In genomic region chr13:79405831-79406596, GRCh38 we compare ENCODE assay signal across 8 cellular contexts. TPM values are rescaled to one million over a fixed set of nuclear protein-coding genes. Genes with fewer than 3 reads are reported as not detected.
A peak's percentile ranks its signal among the peaks of the same experiment; 100 is the strongest.
DNase-seq lines count a peak whose midpoint lies in the region; ATAC-seq and TF ChIP-seq lines count a peak whose summit lies in the region.

Gene RBM26, minus strand, starts transcription at chr13:79406255. Its CDS starts 481 bp downstream, at chr13:79405774.

- peak within 1 kb of the TSS; percentile 78 to 95 (median 84) for H3K4me3 ChIP-seq in BLaER1 treated with 17β-estradiol and CSF1 and Interleukin-3, amounts not matched to agents 10 nM and 100 nM
- peak within 1 kb of the TSS; percentile 93 to 100 (median 95) for H3K4me3 ChIP-seq in liver (ENCODE audit: low read depth in 1 of 3, low read length in 3 of 3)

- H4K20me1 ChIP-seq in BLaER1 treated with 17β-estradiol and CSF1 and Interleukin-3, amounts not matched to agents 10 nM and 100 nM: peaks cover 21 to 42% (median 40%) of the 10 kb centered on the region in 11 experiments; a peak in 21 of 22 replicates

- H3K9me3 ChIP-seq in BLaER1 treated with 17β-estradiol and CSF1 and Interleukin-3, amounts not matched to agents 10 nM and 100 nM (replicated peaks in 1 of 11): no peaks in the 10 kb centered on the region
- H3K9me3 ChIP-seq in liver (ENCODE audit: control insufficient read depth in 4 of 4, low read length in 3 of 4): no peaks in the 10 kb centered on the region

- WGBS in liver: under 1% methylated on average over 72 of the region's 72 CpGs

- no peaks in the 10 kb centered on the region for H3K27me3 ChIP-seq in BLaER1 treated with 17β-estradiol and CSF1 and Interleukin-3, amounts not matched to agents 10 nM and 100 nM
- no peaks in the 10 kb centered on the region for H3K27me3 ChIP-seq in liver (ENCODE audit: control insufficient read depth in 4 of 4, insufficient read depth in 4 of 4, low read length in 3 of 4)

- DNase-seq in NCI-H748 treated with DMSO at 0.1 percent for 48 hours (lab: John Stamatoyannopoulos, UW) (peak; percentile 91), dermis microvascular lymphatic vessel endothelial cell (ENCODE audit: low read depth in 2 of 2) (peak; percentile 93 to 96)
- peak; percentile 84 to 90 for DNase-seq in activated CD4-positive, alpha-beta T cell treated with anti-CD3 and anti-CD28 coated beads, Interleukin-2, amount 50 U/mL, for 24 hours (ENCODE audit: low read depth in 1 of 2, low spot score in 1 of 2)
- DNase-seq in stimulated activated CD4-positive, alpha-beta T cell treated with anti-CD3 and anti-CD28 coated beads, Interleukin-4, amount 100 ng/mL, for 24 hours: peak; percentile 95

- peak; percentile 14 for TF ChIP-seq CTCF in liver (IDR thresholded peaks at IDR 0.05; ENCODE audit: low read depth, low read length, missing input control)

- H3K9ac ChIP-seq in BLaER1 treated with 17β-estradiol and CSF1 and Interleukin-3, amounts not matched to agents 10 nM and 100 nM: peak within 1 kb of the TSS; percentile 97 to 100 (median 99)
- peak within 1 kb of the TSS; percentile 98 to 99 for H3K9ac ChIP-seq in liver (ENCODE audit: low read depth in 1 of 2, low read length in 2 of 2)

- ATAC-seq in GM19351 (IDR thresholded peaks at IDR 0.05; ENCODE audit: unreplicated experiment) (peak; percentile 66), HG03521 (IDR thresholded peaks at IDR 0.05; ENCODE audit: unreplicated experiment) (peak; percentile 70)

- peak within 1 kb of the TSS; percentile 97 to 99 (median 99) for H3K27ac ChIP-seq in BLaER1 treated with 17β-estradiol and CSF1 and Interleukin-3, amounts not matched to agents 10 nM and 100 nM
- peak within 1 kb of the TSS; percentile 92 to 97 for H3K27ac ChIP-seq in liver (ENCODE audit: low read depth in 1 of 2, low read length in 2 of 2)

- TF ChIP-seq RAD21 in liver (IDR thresholded peaks at IDR 0.05): no peak

- H3K4me1 ChIP-seq in BLaER1 treated with 17β-estradiol and CSF1 and Interleukin-3, amounts not matched to agents 10 nM and 100 nM: peaks cover 41 to 56% (median 48%) of the 10 kb centered on the region in 10 experiments
- H3K4me1 ChIP-seq in liver (ENCODE audit: control insufficient read depth in 4 of 4, insufficient read depth in 4 of 4, low read length in 3 of 4): peaks cover 6 to 58% (median 33%) of the 10 kb centered on the region in 4 donors

- H3K4me2 ChIP-seq in BLaER1 treated with 17β-estradiol and CSF1 and Interleukin-3, amounts not matched to agents 10 nM and 100 nM: peak within 1 kb of the TSS; percentile 82 to 98 (median 90)

- H3K36me3 ChIP-seq in BLaER1 treated with 17β-estradiol and CSF1 and Interleukin-3, amounts not matched to agents 10 nM and 100 nM: peaks cover 0 to 16% (median 6%) of the 10 kb centered on the region in 11 experiments; a peak in 9 of 22 replicates
- no peaks in the 10 kb centered on the region for H3K36me3 ChIP-seq in liver (ENCODE audit: control insufficient read depth in 4 of 4, insufficient read depth in 3 of 4, low read depth in 1 of 4, low read length in 3 of 4)

TF ChIP-seq in liver, 16 proteins besides CTCF, POLR2A, EP300 and RAD21:
- no peak for TF ChIP-seq TAF1 (conservative IDR thresholded peaks at IDR 0.05)
- peak; percentile 100 for TF ChIP-seq ZBTB33 (IDR thresholded peaks at IDR 0.05)
- no peak for TF ChIP-seq NR2F2 (IDR thresholded peaks at IDR 0.05)
- no peak for TF ChIP-seq RXRA (IDR thresholded peaks at IDR 0.05)
- peak in 1 of 2 donors; percentile 31 for TF ChIP-seq GABPA (IDR thresholded peaks at IDR 0.05 in 1 of 2, conservative IDR thresholded peaks at IDR 0.05 in 1 of 2)
- no peak for TF ChIP-seq FOXA2 (IDR thresholded peaks at IDR 0.05)
- no peak for TF ChIP-seq ATF3 (IDR thresholded peaks at IDR 0.05)
- TF ChIP-seq EGR1 (IDR thresholded peaks at IDR 0.05; ENCODE audit: low read depth in 2 of 2): peak in 1 of 2 donors; percentile 29
- peak; percentile 98 for TF ChIP-seq YY1 (IDR thresholded peaks at IDR 0.05)
- no peak for TF ChIP-seq HNF4G (IDR thresholded peaks at IDR 0.05)
- TF ChIP-seq SP1 (IDR thresholded peaks at IDR 0.05): peak; percentile 14
- TF ChIP-seq JUND (IDR thresholded peaks at IDR 0.05): no peak
- TF ChIP-seq REST (IDR thresholded peaks at IDR 0.05): peak; percentile 61
- TF ChIP-seq MAX (IDR thresholded peaks at IDR 0.05): peak; percentile 85
- no peak for TF ChIP-seq HNF4A (conservative IDR thresholded peaks at IDR 0.05)
TF ChIP-seq in liver: peak in this region for 7.

RNA-seq across cellular contexts. Expression of gene RBM26, which starts in this region (rescaled TPM):
- total RNA-seq in dermis microvascular lymphatic vessel endothelial cell (13.4 and 13.7 TPM in 2 replicates), liver (10 to 100 TPM; 15.5 to 18.4 TPM)
- polyA plus RNA-seq in liver: 1 to 10 TPM; 6.4 to 9.1 TPM

Comparison
In these comparisons a context has a peak if more than half of its experiments do, and no peak if none do; other contexts are left out.
1. Peak in every context shown above with its lines: DNase-seq, ATAC-seq, H3K4me3 ChIP-seq and H3K27ac ChIP-seq.